10 cellular contexts compared by ENCODE assay signal in the genomic region with DNA sequence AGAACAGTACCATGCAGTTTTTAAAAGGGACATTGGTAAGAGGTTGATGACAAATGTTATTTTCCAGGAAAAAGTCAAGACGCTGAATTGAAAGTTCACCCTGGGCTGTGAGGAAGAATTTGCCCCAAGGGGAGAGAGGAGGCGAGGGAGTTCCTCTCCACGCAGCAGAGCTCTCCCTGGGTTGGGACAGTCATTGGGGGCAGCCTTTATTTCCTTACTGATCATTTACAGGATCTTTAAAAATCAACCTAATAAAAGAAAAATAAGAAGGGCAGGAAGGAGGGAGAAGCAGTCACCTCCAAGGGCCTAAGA. TPM values are rescaled to one million over a fixed set of nuclear protein-coding genes. Genes with fewer than 3 reads are reported as not detected.
DNase-seq lines count a peak whose midpoint lies in the region; ATAC-seq and TF ChIP-seq lines count a peak whose summit lies in the region.
"Had no signal": no experiment of that assay in that cellular context is flagged by ENCODE, and none has a peak within 500 bp of the region (broad histone marks: within the 10 kb centered on the region; RNA-seq: fewer than 3 reads in every experiment).

No MANE protein-coding gene starts in this region.

- no peaks in the 10 kb centered on the region for H3K79me2 ChIP-seq in MM.1S (ENCODE audit: low read length)

- no peaks in the 10 kb centered on the region for H3K9me3 Mint-ChIP-seq in activated CD8-positive, alpha-beta memory T cell treated with anti-CD3 and anti-CD28 coated beads, Interleukin-2, amount 10 ng/mL, durations not matched to agents 7 days and 5 days (ENCODE audit: low read depth)
- no peaks in the 10 kb centered on the region for H3K9me3 Mint-ChIP-seq in effector memory CD8-positive, alpha-beta T cell
- H3K9me3 Mint-ChIP-seq: activated T-helper 2 cell treated with anti-CD3 and anti-CD28 coated beads, Interferon-gamma antibody, Interleukin-2, Interleukin-4, amounts not matched to agents 10 μg/mL and 5 μg/mL and 100 μg/mL, durations not matched to agents 14 hours and 24 hours and 36 hours had no signal

- CTCF ChIA-PET in activated CD8-positive, alpha-beta memory T cell treated with anti-CD3 and anti-CD28 coated beads, Interleukin-2, amount 10 ng/mL, durations not matched to agents 7 days and 5 days (lab: Charles Lee): interaction anchor here (0.8 to 3.5 kb wide), 2 partner anchors 19 to 20 kb away, joined by 4 to 12 read pairs; no protein-coding TSS in a partner anchor

- no peaks in the 10 kb centered on the region for H3F3A ChIP-seq in MM.1S (ENCODE audit: insufficient read depth, low read length)

- H4K20me1 ChIP-seq in MM.1S (ENCODE audit: insufficient read depth, low read length): no peaks in the 10 kb centered on the region

- H3K27ac Mint-ChIP-seq in activated CD8-positive, alpha-beta memory T cell treated with anti-CD3 and anti-CD28 coated beads, Interleukin-2, amount 10 ng/mL, durations not matched to agents 7 days and 5 days: no peak overlapping the region
- no peak overlapping the region for H3K27ac Mint-ChIP-seq in effector memory CD8-positive, alpha-beta T cell
- H3K27ac Mint-ChIP-seq: activated T-helper 2 cell treated with anti-CD3 and anti-CD28 coated beads, Interferon-gamma antibody, Interleukin-2, Interleukin-4, amounts not matched to agents 10 μg/mL and 5 μg/mL and 100 μg/mL, durations not matched to agents 14 hours and 24 hours and 36 hours had no signal

- H3K4me2 ChIP-seq in MM.1S (ENCODE audit: low read depth, low read length): peak overlapping the region; percentile 74

- H3K36me3 ChIP-seq in MM.1S (replicated peaks; ENCODE audit: insufficient read depth, low read length) (no peaks in the 10 kb centered on the region), right lobe of liver (no peaks in the 10 kb centered on the region), stomach smooth muscle (ENCODE audit: control insufficient read depth in 2 of 2, insufficient read depth in 2 of 2, low read length in 2 of 2) (no peaks in the 10 kb centered on the region)

- H3K27me3 Mint-ChIP-seq in activated CD8-positive, alpha-beta memory T cell treated with anti-CD3 and anti-CD28 coated beads, Interleukin-2, amount 10 ng/mL, durations not matched to agents 7 days and 5 days: peaks cover 26% of the 10 kb centered on the region
- peaks cover 38 to 73% of the 10 kb centered on the region in 2 donors for H3K27me3 Mint-ChIP-seq in effector memory CD8-positive, alpha-beta T cell

- H3K9me3 ChIP-seq in MM.1S (replicated peaks; ENCODE audit: insufficient read depth, low read length): no peaks in the 10 kb centered on the region
- no peaks in the 10 kb centered on the region for H3K9me3 ChIP-seq in right lobe of liver
- no peaks in the 10 kb centered on the region for H3K9me3 ChIP-seq in stomach smooth muscle (ENCODE audit: control insufficient read depth in 2 of 2, low read length in 2 of 2)

- TF ChIP-seq POLR2A in right lobe of liver (IDR thresholded peaks at IDR 0.05): no peak

- H3K9ac ChIP-seq in MM.1S (ENCODE audit: low read length): peak overlapping the region; percentile 23; the same call in 1 of the 2 replicates
- H3K9ac ChIP-seq in stomach smooth muscle (ENCODE audit: low read length in 2 of 2): peak overlapping the region; percentile 70 to 72

- H3K27ac ChIP-seq in MM.1S (ENCODE audit: low read length) (no peak overlapping the region), caudate nucleus (ENCODE audit: low read depth, low read length) (peak overlapping the region; percentile 88), right lobe of liver (peak overlapping the region; percentile 20 to 62 (median 60)), stomach smooth muscle (ENCODE audit: low read length) (peak overlapping the region; percentile 60)

- DNase-seq in MM.1S (no peak), caudate nucleus (lab: John Stamatoyannopoulos, UW) (no peak), right lobe of liver (no peak)
- DNase-seq in activated CD8-positive, alpha-beta memory T cell treated with anti-CD3 and anti-CD28 coated beads, Interleukin-2, amount 10 ng/mL, durations not matched to agents 7 days and 5 days: no peak
- no peak for DNase-seq in effector memory CD8-positive, alpha-beta T cell
- no peak for DNase-seq in activated CD4-positive, CD25-positive, alpha-beta regulatory T cell (lab: John Stamatoyannopoulos, UW)
- DNase-seq in stimulated activated CD4-positive, alpha-beta T cell treated with anti-CD3 and anti-CD28 coated beads, Interleukin-4, amount 100 ng/mL, for 4 hours: no peak
- DNase-seq: Karpas-422 had no signal

- intact Hi-C loops in right lobe of liver (cut with DNase I): loop anchor here in 1 of 2 donors (10.0 kb wide), 1 partner anchor 68 kb away; no protein-coding TSS in a partner anchor

- no peaks in the 10 kb centered on the region for H3K9me2 ChIP-seq in MM.1S (replicated peaks; ENCODE audit: insufficient read depth, low read length)

- no peaks in the 10 kb centered on the region for H3K4me1 ChIP-seq in MM.1S (ENCODE audit: low read length)
- peaks cover 0 to 19% (median 0%) of the 10 kb centered on the region in 4 donors for H3K4me1 ChIP-seq in right lobe of liver
- peaks cover 21% of the 10 kb centered on the region for H3K4me1 ChIP-seq in stomach smooth muscle (ENCODE audit: control insufficient read depth, insufficient read depth, low read length)

- no peak for TF ChIP-seq CTCF in MM.1S (IDR thresholded peaks at IDR 0.05; ENCODE audit: low read length)
- TF ChIP-seq CTCF in right lobe of liver (IDR thresholded peaks at IDR 0.05): no peak

- H3K4me1 Mint-ChIP-seq in activated CD8-positive, alpha-beta memory T cell treated with anti-CD3 and anti-CD28 coated beads, Interleukin-2, amount 10 ng/mL, durations not matched to agents 7 days and 5 days: peaks cover 2% of the 10 kb centered on the region
- H3K4me1 Mint-ChIP-seq in effector memory CD8-positive, alpha-beta T cell (ENCODE audit: low read depth in 2 of 2): peaks cover 0 to 2% of the 10 kb centered on the region in 2 donors

- peak overlapping the region; percentile 53 for H3K4me3 ChIP-seq in MM.1S (ENCODE audit: low read length)
- H3K4me3 ChIP-seq in right lobe of liver: peak overlapping the region; percentile 30 to 58 (median 49)
- H3K4me3 ChIP-seq in stomach smooth muscle (ENCODE audit: low read length in 2 of 2): peak overlapping the region; percentile 52 to 72

- WGBS in right lobe of liver (ENCODE audit: insufficient coverage, low coverage, low lambda C conversion rate, missing lambda C conversion rate): 38% methylated on average over 3 of the region's 3 CpGs

- ATAC-seq in right lobe of liver: peak in 2 of 4 donors; percentile 5 to 6
- ATAC-seq in activated CD8-positive, alpha-beta memory T cell treated with anti-CD3 and anti-CD28 coated beads, Interleukin-2, amount 10 ng/mL, durations not matched to agents 7 days and 5 days: no peak
- ATAC-seq in effector memory CD8-positive, alpha-beta T cell (replicated peaks): no peak

- no peak overlapping the region for H3K4me3 Mint-ChIP-seq in activated CD8-positive, alpha-beta memory T cell treated with anti-CD3 and anti-CD28 coated beads, Interleukin-2, amount 10 ng/mL, durations not matched to agents 7 days and 5 days
- H3K4me3 Mint-ChIP-seq in effector memory CD8-positive, alpha-beta T cell: no peak overlapping the region

- no peaks in the 10 kb centered on the region for H3K36me3 Mint-ChIP-seq in activated CD8-positive, alpha-beta memory T cell treated with anti-CD3 and anti-CD28 coated beads, Interleukin-2, amount 10 ng/mL, durations not matched to agents 7 days and 5 days
- H3K36me3 Mint-ChIP-seq in effector memory CD8-positive, alpha-beta T cell (ENCODE audit: insufficient read depth): no peaks in the 10 kb centered on the region

- H3K27me3 ChIP-seq in MM.1S (replicated peaks; ENCODE audit: insufficient read depth, low read length) (peaks cover 20% of the 10 kb centered on the region), right lobe of liver (no peaks in the 10 kb centered on the region), stomach smooth muscle (ENCODE audit: control insufficient read depth in 1 of 2, insufficient read depth in 2 of 2, low read length in 2 of 2) (no peaks in the 10 kb centered on the region)

- peak overlapping the region; percentile 56 for H2AFZ ChIP-seq in MM.1S (ENCODE audit: low read length)

RNA-seq across cellular contexts. Expression of a gene that starts 49.9 kb away (rescaled TPM):
- under 1 TPM in 2 of 6 experiments, not detected in 4; 0.10 to 0.12 TPM for total RNA-seq in right lobe of liver
- not detected for total RNA-seq in activated CD8-positive, alpha-beta memory T cell treated with anti-CD3 and anti-CD28 coated beads, Interleukin-2, amount 10 ng/mL, durations not matched to agents 7 days and 5 days
- total RNA-seq: activated T-helper 2 cell treated with anti-CD3 and anti-CD28 coated beads, Interferon-gamma antibody, Interleukin-2, Interleukin-4, amounts not matched to agents 10 μg/mL and 5 μg/mL and 100 μg/mL, durations not matched to agents 14 hours and 24 hours and 36 hours had no signal
